28 cellular contexts compared by ENCODE assay signal in genomic region chr2:169193624-169194023, GRCh38.
"Had no signal": no experiment of that assay in that cellular context is flagged by ENCODE, and none has a peak within 500 bp of the region (broad histone marks: within the 10 kb centered on the region; RNA-seq: fewer than 3 reads in every experiment).

No MANE protein-coding gene starts in this region.

- H3K4me1 Mint-ChIP-seq: endodermal cell; naive thymus-derived CD4-positive, alpha-beta T cell; nephron; neural progenitor cell; stimulated activated effector memory CD8-positive, alpha-beta T cell treated with anti-CD3 and anti-CD28 coated beads, Interleukin-12 subunit alpha, Interleukin-12 subunit beta, amount 100 ng/mL, for 72 hours had no signal

- FAIRE-seq: colon had no signal

- DNase-seq: effector CD8-positive, alpha-beta T cell; endodermal cell; foreskin fibroblast; heart left ventricle; left cardiac atrium; left lung; mesendoderm; midbrain; naive thymus-derived CD4-positive, alpha-beta T cell; sigmoid colon; stimulated activated CD4-positive, alpha-beta T cell treated with anti-CD3 and anti-CD28 coated beads, Interleukin-2, amount 100 ng/mL, for 24 hours; stimulated activated CD4-positive, alpha-beta T cell treated with anti-CD3 and anti-CD28 coated beads, Interleukin-4, amount 100 ng/mL, for 24 hours; stimulated activated naive CD4-positive, alpha-beta T cell treated with Interleukin-2 at 50 U/mL for 16 hours; stomach; thyroid gland had no signal

- ATAC-seq: esophagus mucosa; gastroesophageal sphincter; heart left ventricle; left cardiac atrium; left lung; naive thymus-derived CD4-positive, alpha-beta T cell; stimulated activated effector memory CD8-positive, alpha-beta T cell treated with anti-CD3 and anti-CD28 coated beads, Interleukin-12 subunit alpha, Interleukin-12 subunit beta, amount 100 ng/mL, for 72 hours had no signal

- H3K36me3 Mint-ChIP-seq: naive thymus-derived CD4-positive, alpha-beta T cell; stimulated activated effector memory CD8-positive, alpha-beta T cell treated with anti-CD3 and anti-CD28 coated beads, Interleukin-12 subunit alpha, Interleukin-12 subunit beta, amount 100 ng/mL, for 72 hours; type B pancreatic cell had no signal

- H3K4me3 ChIP-seq: gastroesophageal sphincter, heart left ventricle, hepatocyte, left lung, neural progenitor cell, prostate gland, right atrium auricular region, sigmoid colon, stomach, thyroid gland had no signal

- H3K36me3 ChIP-seq: gastroesophageal sphincter, heart left ventricle, left lung, prostate gland, right atrium auricular region, sigmoid colon, stomach had no signal

- H2AFZ ChIP-seq: hepatocyte, neural progenitor cell, parathyroid adenoma had no signal

- H3K4me2 ChIP-seq: hepatocyte, neural progenitor cell had no signal

- H3K4me3 Mint-ChIP-seq: dendritic cell treated with granulocyte-macrophage colony-stimulating factor and Interleukin-4, amounts not matched to agents 40 ng/mL and 50 ng/mL, for 4 days; endodermal cell; naive thymus-derived CD4-positive, alpha-beta T cell; nephron; neural progenitor cell; stimulated activated effector memory CD8-positive, alpha-beta T cell treated with anti-CD3 and anti-CD28 coated beads, Interleukin-12 subunit alpha, Interleukin-12 subunit beta, amount 100 ng/mL, for 72 hours; type B pancreatic cell had no signal

- H3K27me3 ChIP-seq: gastroesophageal sphincter, hepatocyte, left lung, neural progenitor cell, right atrium auricular region, sigmoid colon, stomach, thyroid gland had no signal

- H3K4me1 ChIP-seq: gastroesophageal sphincter, heart left ventricle, left lung, neural progenitor cell, parathyroid adenoma, prostate gland, right atrium auricular region, sigmoid colon, stomach, thyroid gland had no signal

- H3K27me3 Mint-ChIP-seq: dendritic cell treated with granulocyte-macrophage colony-stimulating factor and Interleukin-4, amounts not matched to agents 40 ng/mL and 50 ng/mL, for 4 days; type B pancreatic cell had no signal

- H3K9me3 Mint-ChIP-seq: dendritic cell treated with granulocyte-macrophage colony-stimulating factor and Interleukin-4, amounts not matched to agents 40 ng/mL and 50 ng/mL, for 4 days; endodermal cell; naive thymus-derived CD4-positive, alpha-beta T cell; nephron; neural progenitor cell; stimulated activated effector memory CD8-positive, alpha-beta T cell treated with anti-CD3 and anti-CD28 coated beads, Interleukin-12 subunit alpha, Interleukin-12 subunit beta, amount 100 ng/mL, for 72 hours; type B pancreatic cell had no signal

- H3K27ac Mint-ChIP-seq: dendritic cell treated with granulocyte-macrophage colony-stimulating factor and Interleukin-4, amounts not matched to agents 40 ng/mL and 50 ng/mL, for 4 days; endodermal cell; naive thymus-derived CD4-positive, alpha-beta T cell; nephron; neural progenitor cell; stimulated activated effector memory CD8-positive, alpha-beta T cell treated with anti-CD3 and anti-CD28 coated beads, Interleukin-12 subunit alpha, Interleukin-12 subunit beta, amount 100 ng/mL, for 72 hours; type B pancreatic cell had no signal

- H3K9ac ChIP-seq: neural progenitor cell, parathyroid adenoma had no signal

- H3K9me3 ChIP-seq: gastroesophageal sphincter, heart left ventricle, left lung, prostate gland, right atrium auricular region, sigmoid colon, stomach, thyroid gland had no signal

- H3K79me2 ChIP-seq: hepatocyte, parathyroid adenoma had no signal

- H3K27ac ChIP-seq: epithelial cell of prostate, gastroesophageal sphincter, heart left ventricle, hepatocyte, left lung, neural progenitor cell, parathyroid adenoma, prostate gland, right atrium auricular region, sigmoid colon, stomach, thyroid gland had no signal
